Comparison of ENCODE assay signal across 8 cellular contexts in genomic region chr17:76737082-76737675, GRCh38. TPM values are rescaled to one million over a fixed set of nuclear protein-coding genes. Genes with fewer than 3 reads are reported as not detected.
A peak's percentile ranks its signal among the peaks of the same experiment; 100 is the strongest.
DNase-seq lines count a peak whose midpoint lies in the region; ATAC-seq, FAIRE-seq and TF ChIP-seq lines count a peak whose summit lies in the region.

TSS of gene SRSF2 (minus strand) at chr17:76737331. CDS start at chr17:76737160, 171 bp downstream.

- WGBS in esophagus muscularis mucosa, result 0% methylated on average over 5 of the region's 60 CpGs

- peaks cover 69% of the 10 kb centered on the region for H3K4me1 Mint-ChIP-seq in activated T-cell treated with anti-CD3 and anti-CD28 coated beads, Interleukin-2, amount 50 U/mL, for 72 hours (ENCODE audit: low read depth)

- H3K4me3 ChIP-seq in esophagus muscularis mucosa, result peak within 1 kb of the TSS; percentile 84 to 97 (median 93)

- H3K9me3 ChIP-seq in KOPT-K1 (ENCODE audit: insufficient read depth, low read length, poor library complexity, severe bottlenecking), result no peaks in the 10 kb centered on the region
- H3K9me3 ChIP-seq in esophagus muscularis mucosa, result no peaks in the 10 kb centered on the region

- H3K9me3 Mint-ChIP-seq in activated T-cell treated with anti-CD3 and anti-CD28 coated beads, Interleukin-2, amount 50 U/mL, for 72 hours, result no peaks in the 10 kb centered on the region

- ATAC-seq in GM21786 (IDR thresholded peaks at IDR 0.05; ENCODE audit: unreplicated experiment), result peak; percentile 66
- peak; percentile 69 to 74 for ATAC-seq in activated T-cell treated with anti-CD3 and anti-CD28 coated beads, Interleukin-2, amount 50 U/mL, for 72 hours (replicated peaks in 1 of 2)

- H3K4me3 Mint-ChIP-seq in activated T-cell treated with anti-CD3 and anti-CD28 coated beads, Interleukin-2, amount 50 U/mL, for 72 hours, result peak within 1 kb of the TSS; percentile 95 to 98

- H3K36me3 ChIP-seq in KOPT-K1 (ENCODE audit: insufficient read depth, low read length), result peaks cover 63% of the 10 kb centered on the region
- H3K36me3 ChIP-seq in esophagus muscularis mucosa, result peaks cover 12 to 53% (median 38%) of the 10 kb centered on the region in 4 donors

- intact Hi-C loops in esophagus muscularis mucosa (cut with DNase I), result no loop called here

- TF ChIP-seq EP300 in esophagus muscularis mucosa (IDR thresholded peaks at IDR 0.05), result no peak

- FAIRE-seq in RCC 7860 (lab: Jason Lieb, UNC), result peak; percentile 81

- TF ChIP-seq CTCF in esophagus muscularis mucosa (IDR thresholded peaks at IDR 0.05), result no peak

- peaks cover 20 to 38% of the 10 kb centered on the region in 2 donors for H3K36me3 Mint-ChIP-seq in activated T-cell treated with anti-CD3 and anti-CD28 coated beads, Interleukin-2, amount 50 U/mL, for 72 hours (ENCODE audit: insufficient read depth in 2 of 2)

- H3K27me3 ChIP-seq in esophagus muscularis mucosa, result no peaks in the 10 kb centered on the region

- H3K27ac ChIP-seq in KOPT-K1 (ENCODE audit: low read depth, low read length, poor library complexity, severe bottlenecking) (peak within 1 kb of the TSS; percentile 97), esophagus muscularis mucosa (replicated peaks in 1 of 4) (peak within 1 kb of the TSS; percentile 99 to 100 (median 99))

- no peaks in the 10 kb centered on the region for H3K27me3 Mint-ChIP-seq in activated T-cell treated with anti-CD3 and anti-CD28 coated beads, Interleukin-2, amount 50 U/mL, for 72 hours (ENCODE audit: low read depth)

- H3K27ac Mint-ChIP-seq in activated T-cell treated with anti-CD3 and anti-CD28 coated beads, Interleukin-2, amount 50 U/mL, for 72 hours, result peak within 1 kb of the TSS; percentile 97

- peaks cover 47 to 74% (median 71%) of the 10 kb centered on the region in 4 donors for H3K4me1 ChIP-seq in esophagus muscularis mucosa

- DNase-seq in DMS79 (lab: John Stamatoyannopoulos, UW) (peak; percentile 93), RCC 7860 (ENCODE audit: low spot score) (peak; percentile 96), esophagus muscularis mucosa (ENCODE audit: extremely low spot score) (peak; percentile 100), myocyte (ENCODE audit: low read depth) (peak; percentile 98)
- peak; percentile 99 to 100 for DNase-seq in activated T-cell treated with anti-CD3 and anti-CD28 coated beads, Interleukin-2, amount 50 U/mL, for 72 hours
- DNase-seq in stimulated activated CD8-positive, alpha-beta memory T cell treated with anti-CD3 and anti-CD28 coated beads, Interleukin-7, amount 100 ng/mL, for 48 hours (ENCODE audit: extremely low read depth in 1 of 2, low read depth in 1 of 2), result peak; percentile 96 to 100

- peak; percentile 99 for TF ChIP-seq POLR2A in esophagus muscularis mucosa (IDR thresholded peaks at IDR 0.05; ENCODE audit: low read depth)

RNA-seq across cellular contexts. Expression of gene SRSF2, which starts in this region (rescaled TPM):
- total RNA-seq in activated T-cell treated with anti-CD3 and anti-CD28 coated beads, Interleukin-2, amount 50 U/mL, for 72 hours, result 100 to 1,000 TPM; 260 to 275 TPM
- total RNA-seq in esophagus muscularis mucosa (100 to 1,000 TPM; 133 to 173 (median 157) TPM), myocyte (154 and 180 TPM in 2 replicates)
- polyA plus RNA-seq in myocyte (2012), result 124 TPM

Comparison
In these comparisons a context has a peak if more than half of its experiments do, and no peak if none do; other contexts are left out.
1. Peak in every context shown above with its lines: DNase-seq, ATAC-seq, H3K4me3 ChIP-seq and H3K27ac ChIP-seq.